ENCODE assay signal across 15 cellular contexts in the genomic region with DNA sequence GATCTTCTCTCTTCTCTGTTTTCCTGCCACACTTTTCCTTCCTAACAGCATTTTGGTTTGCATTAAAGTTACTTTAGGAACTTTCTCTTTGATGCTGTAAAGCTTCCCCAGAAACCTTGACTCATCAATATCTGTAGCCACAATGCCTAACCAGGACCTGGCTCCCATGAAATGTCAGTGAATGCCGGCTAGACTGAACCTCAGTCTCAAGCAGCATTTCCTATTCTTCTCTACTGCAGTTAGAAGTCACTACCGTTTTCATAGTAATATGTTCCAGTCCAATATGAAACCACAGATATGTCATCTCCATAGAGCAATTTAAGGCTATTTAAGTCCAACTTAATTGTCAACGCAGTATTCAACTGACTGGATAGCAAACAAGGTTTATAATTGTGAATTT. TPM values are rescaled to one million over a fixed set of nuclear protein-coding genes. Genes with fewer than 3 reads are reported as not detected.
DNase-seq lines count a peak whose midpoint lies in the region; ATAC-seq, FAIRE-seq and TF ChIP-seq lines count a peak whose summit lies in the region.
"Had no signal": no experiment of that assay in that cellular context is flagged by ENCODE, and none has a peak within 500 bp of the region (broad histone marks: within the 10 kb centered on the region; RNA-seq: fewer than 3 reads in every experiment).

No MANE protein-coding gene starts in this region.

- peaks cover 16% of the 10 kb centered on the region for H3K36me3 Mint-ChIP-seq in endothelial cell (ENCODE audit: low read depth, unreplicated experiment)

- H3K9ac ChIP-seq in PC-3 (ENCODE audit: low read length): no peak overlapping the region

- H3K79me2 ChIP-seq in PC-3 (ENCODE audit: low read length): no peaks in the 10 kb centered on the region

- peak; percentile 76 for ATAC-seq in stimulated activated naive CD8-positive, alpha-beta T cell treated with anti-CD3 and anti-CD28 coated beads, Interleukin-15, Interleukin-2, amounts not matched to agents 100 U/mL and 50 U/mL, for 24 hours
- no peak for ATAC-seq in stimulated activated naive CD8-positive, alpha-beta T cell treated with anti-CD3 and anti-CD28 coated beads, Interleukin-15, amount 100 ng/mL, for 72 hours
- no peak for ATAC-seq in PC-3
- ATAC-seq in pancreas: no peak
- ATAC-seq: GM23338, Right ventricle myocardium inferior had no signal

- no peak for DNase-seq in stimulated activated naive CD8-positive, alpha-beta T cell treated with anti-CD3 and anti-CD28 coated beads, Interleukin-15, Interleukin-2, amounts not matched to agents 100 U/mL and 50 U/mL, for 24 hours
- no peak for DNase-seq in stimulated activated naive CD8-positive, alpha-beta T cell treated with anti-CD3 and anti-CD28 coated beads, Interleukin-15, amount 100 ng/mL, for 72 hours
- DNase-seq in RPMI7951 (ENCODE audit: low read depth): peak; percentile 35
- DNase-seq in endothelial cell (ENCODE audit: low spot score): no peak
- DNase-seq in PC-3: no peak
- DNase-seq in pancreas: no peak
- DNase-seq in coronary artery (ENCODE audit: low spot score): no peak
- DNase-seq: AML-193, KG1, NCI-H226, NCI-H526 had no signal

- no peaks in the 10 kb centered on the region for H4K20me1 ChIP-seq in PC-3 (ENCODE audit: low read length)

- intact Hi-C loops in PC-3 (cut with micrococcal nuclease): no loop called here
- intact Hi-C loops in pancreas (cut with DNase I): no loop called here

- POLR2A ChIA-PET in PC-3 (lab: Charles Lee; ENCODE audit: unreplicated experiment): no interaction called here

- 94 to 95% methylated on average over 3 of the region's 3 CpGs for WGBS in pancreas, 2 donors

- no peaks in the 10 kb centered on the region for H3K27me3 Mint-ChIP-seq in stimulated activated naive CD8-positive, alpha-beta T cell treated with anti-CD3 and anti-CD28 coated beads, Interleukin-15, amount 100 ng/mL, for 72 hours
- H3K27me3 Mint-ChIP-seq in endothelial cell (ENCODE audit: unreplicated experiment): peaks cover 2% of the 10 kb centered on the region

- no peak overlapping the region for H3K27ac ChIP-seq in PC-3 (ENCODE audit: low read length)
- H3K27ac ChIP-seq in pancreas: no peak overlapping the region
- H3K27ac ChIP-seq in coronary artery: no peak overlapping the region
- H3K27ac ChIP-seq: SK-N-MC had no signal

- H2AFZ ChIP-seq in PC-3 (ENCODE audit: low read length): no peak overlapping the region
- H2AFZ ChIP-seq: GM23338 had no signal

- BruUV-seq in PC-3 (replicated peaks; lab: Mats Ljungman, UMichigan): no TSS peak

- no peaks in the 10 kb centered on the region for H3F3A ChIP-seq in PC-3 (ENCODE audit: low read length, unreplicated experiment)

- no peak overlapping the region for H3K4me2 ChIP-seq in PC-3 (ENCODE audit: low read length)
- H3K4me2 ChIP-seq: GM23338 had no signal

- CTCF ChIA-PET in PC-3 (lab: Charles Lee): no interaction called here

- peak overlapping the region in 1 of 2 donors; percentile 56 for H3K27ac Mint-ChIP-seq in stimulated activated naive CD8-positive, alpha-beta T cell treated with anti-CD3 and anti-CD28 coated beads, Interleukin-15, amount 100 ng/mL, for 72 hours
- H3K27ac Mint-ChIP-seq in endothelial cell (ENCODE audit: unreplicated experiment): no peak overlapping the region
- H3K27ac Mint-ChIP-seq: GM23338 had no signal

- H3K4me1 Mint-ChIP-seq in stimulated activated naive CD8-positive, alpha-beta T cell treated with anti-CD3 and anti-CD28 coated beads, Interleukin-15, amount 100 ng/mL, for 72 hours: peaks cover 16% of the 10 kb centered on the region
- H3K4me1 Mint-ChIP-seq in endothelial cell (ENCODE audit: unreplicated experiment): no peaks in the 10 kb centered on the region
- H3K4me1 Mint-ChIP-seq: GM23338 had no signal

- no peak overlapping the region for H3K4me3 Mint-ChIP-seq in stimulated activated naive CD8-positive, alpha-beta T cell treated with anti-CD3 and anti-CD28 coated beads, Interleukin-15, amount 100 ng/mL, for 72 hours
- peak overlapping the region; percentile 19 for H3K4me3 Mint-ChIP-seq in endothelial cell (ENCODE audit: unreplicated experiment)
- H3K4me3 Mint-ChIP-seq: GM23338 had no signal

- H3K27me3 ChIP-seq in PC-3 (ENCODE audit: low read length) (no peaks in the 10 kb centered on the region), pancreas (no peaks in the 10 kb centered on the region)

- H3K4me3 ChIP-seq in PC-3 (ENCODE audit: low read length): no peak overlapping the region
- H3K4me3 ChIP-seq in pancreas: no peak overlapping the region
- no peak overlapping the region for H3K4me3 ChIP-seq in coronary artery
- H3K4me3 ChIP-seq: GM23338, SK-N-MC had no signal

- H3K9me2 ChIP-seq in PC-3 (replicated peaks; ENCODE audit: low read length): no peaks in the 10 kb centered on the region

- H3K36me3 ChIP-seq in PC-3 (ENCODE audit: low read depth, low read length): no peaks in the 10 kb centered on the region
- no peaks in the 10 kb centered on the region for H3K36me3 ChIP-seq in pancreas

- H3K9me3 ChIP-seq in PC-3 (ENCODE audit: low read length) (no peaks in the 10 kb centered on the region), pancreas (no peaks in the 10 kb centered on the region)

- H3K4me1 ChIP-seq in PC-3 (ENCODE audit: insufficient read depth, low read length) (no peaks in the 10 kb centered on the region), pancreas (no peaks in the 10 kb centered on the region)

- TF ChIP-seq CTCF in endothelial cell (IDR thresholded peaks at IDR 0.05; ENCODE audit: unreplicated experiment): no peak
- TF ChIP-seq CTCF in PC-3 (conservative IDR thresholded peaks at IDR 0.05; ENCODE audit: low read depth, low read length): no peak
- TF ChIP-seq CTCF in pancreas (IDR thresholded peaks at IDR 0.05): no peak
- no peak for TF ChIP-seq CTCF in coronary artery (IDR thresholded peaks at IDR 0.05)

- H3K9me3 Mint-ChIP-seq in stimulated activated naive CD8-positive, alpha-beta T cell treated with anti-CD3 and anti-CD28 coated beads, Interleukin-15, amount 100 ng/mL, for 72 hours: no peaks in the 10 kb centered on the region
- no peaks in the 10 kb centered on the region for H3K9me3 Mint-ChIP-seq in endothelial cell (ENCODE audit: unreplicated experiment)

- FAIRE-seq in pancreas (lab: Jason Lieb, UNC): no peak
- FAIRE-seq: GM19239 had no signal

RNA-seq across cellular contexts. Expression of a gene that starts 28.9 kb away (rescaled TPM):
- 90.9 and 124 TPM in 2 replicates for total RNA-seq in RPMI7951 (2014; rRNA removed; shearing (Covaris generic))
- total RNA-seq in endothelial cell (ENCODE audit: unreplicated experiment) (66.3 TPM), PC-3 (2014; rRNA removed) (20.0 and 26.5 TPM in 2 replicates), pancreas (10 to 100 TPM; 15.0 to 33.9 (median 21.2) TPM)
- 10 to 100 TPM in 1 of 2 donors, 1 to 10 TPM in 1; 5.9 to 27.4 TPM for polyA plus RNA-seq in pancreas

RNA-seq across cellular contexts. Expression of a gene that starts 29.2 kb away (rescaled TPM):
- total RNA-seq in RPMI7951 (2014; rRNA removed; shearing (Covaris generic)): 47.6 and 50.5 TPM in 2 replicates
- total RNA-seq in endothelial cell (ENCODE audit: unreplicated experiment) (125 TPM), PC-3 (2014; rRNA removed) (31.8 and 42.0 TPM in 2 replicates), pancreas (10 to 100 TPM; 23.3 to 46.4 (median 29.8) TPM)
- polyA plus RNA-seq in pancreas: 10 to 100 TPM; 13.3 to 24.6 TPM
